20 cellular contexts compared by ENCODE assay signal in genomic region chr7:12320241-12320640, GRCh38.
DNase-seq lines count a peak whose midpoint lies in the region; ATAC-seq, FAIRE-seq and TF ChIP-seq lines count a peak whose summit lies in the region.
"Had no signal": no experiment of that assay in that cellular context is flagged by ENCODE, and none has a peak within 500 bp of the region (broad histone marks: within the 10 kb centered on the region; RNA-seq: fewer than 3 reads in every experiment).

No MANE protein-coding gene starts in this region.

- TF ChIP-seq EP300 in H1 (IDR thresholded peaks at IDR 0.05; ENCODE audit: borderline replicate concordance in 1 of 2, low read depth in 2 of 2, low read length in 2 of 2) = no peak

- H3K4me3 ChIP-seq in GM23338 = no peak overlapping the region
- H3K4me3 ChIP-seq in H1 (ENCODE audit: extremely low read depth in 1 of 4, insufficient read depth in 2 of 4, low read depth in 3 of 4, low read length in 4 of 4) = no peak overlapping the region
- H3K4me3 ChIP-seq: SJSA1 had no signal

- H3K4me1 ChIP-seq in GM23338 (ENCODE audit: insufficient read depth) (peaks cover 18% of the 10 kb centered on the region; the same call in 1 of the 2 replicates), H1 (replicated peaks in 1 of 4; ENCODE audit: control insufficient read depth in 3 of 4, insufficient read depth in 4 of 4, low read length in 3 of 4) (peaks cover 0 to 3% (median 0%) of the 10 kb centered on the region in 4 experiments; a peak in 2 of 7 replicates), foreskin keratinocyte (no peaks in the 10 kb centered on the region)
- H3K4me1 ChIP-seq: SJSA1 had no signal

- H2AK5ac ChIP-seq in H1 (ENCODE audit: low read depth, low read length) = no peak overlapping the region

- H2BK20ac ChIP-seq in H1 (ENCODE audit: low read length) = no peak overlapping the region

- peaks cover 6% of the 10 kb centered on the region for H3K36me3 Mint-ChIP-seq in GM23338 (ENCODE audit: low read depth)
- H3K36me3 Mint-ChIP-seq in type B pancreatic cell = no peaks in the 10 kb centered on the region

- no peak overlapping the region for H3K9ac ChIP-seq in H1 (replicated peaks in 1 of 4; ENCODE audit: extremely low read depth in 1 of 4, low read depth in 3 of 4, low read length in 3 of 4)

- H3K79me1 ChIP-seq in H1 (ENCODE audit: low read depth, low read length) = no peaks in the 10 kb centered on the region

- CTCF ChIA-PET in H1 (lab: Charles Lee; ENCODE audit: partially characterized antibody) = interaction anchor here (0.8 to 1.5 kb wide), 2 partner anchors 24 to 289 kb away, joined by 3 to 5 read pairs; no protein-coding TSS in a partner anchor

- no peak for TF ChIP-seq POLR2A in H1 (IDR thresholded peaks at IDR 0.05; ENCODE audit: control extremely low read depth in 1 of 2, low read depth in 2 of 2, low read length in 2 of 2)

- no peak overlapping the region for H3K4ac ChIP-seq in H1 (replicated peaks; ENCODE audit: insufficient read length, low read depth, low read length)

- H3K4me3 Mint-ChIP-seq in GM23338 (no peak overlapping the region), type B pancreatic cell (no peak overlapping the region)
- H3K4me3 Mint-ChIP-seq: T-helper 17 cell had no signal

- TF ChIP-seq CTCF in GM23338 (conservative IDR thresholded peaks at IDR 0.05; ENCODE audit: low read depth in 2 of 2) (no peak), H1 (IDR thresholded peaks at IDR 0.05; ENCODE audit: control extremely low read depth in 1 of 3, insufficient read depth in 1 of 3, low read depth in 1 of 3, low read length in 3 of 3) (no peak), foreskin keratinocyte (conservative IDR thresholded peaks at IDR 0.05) (no peak), type B pancreatic cell (conservative IDR thresholded peaks at IDR 0.05) (no peak)

- H3K56ac ChIP-seq in H1 (replicated peaks; ENCODE audit: insufficient read length, low read depth, low read length) = no peak overlapping the region

- H3K27ac ChIP-seq in GM23338 (ENCODE audit: low read depth) (no peak overlapping the region), H1 (ENCODE audit: low read depth, low read length) (0 out of 2 replicates have a peak overlapping the region, but pooled peaks have one; percentile 33), foreskin keratinocyte (no peak overlapping the region)
- H3K27ac ChIP-seq: C4-2B, HL-60, SJSA1 had no signal

- DNase-seq in GM23338 (ENCODE audit: low spot score) (no peak), NCI-H2029 treated with DMSO at 0.1 percent for 48 hours (lab: John Stamatoyannopoulos, UW) (peak; percentile 33), H1 (ENCODE audit: low read depth in 1 of 2, low spot score in 2 of 2) (no peak), renal cortical epithelial cell (ENCODE audit: low read depth) (peak; percentile 71), foreskin keratinocyte (no peak), type B pancreatic cell (ENCODE audit: extremely low spot score, unreplicated experiment) (no peak)
- no peak for DNase-seq in stimulated activated CD4-positive, alpha-beta T cell treated with anti-CD3 and anti-CD28 coated beads, Interleukin-12 subunit alpha, Interleukin-12 subunit beta, amount 100 ng/mL, for 4 hours
- DNase-seq: AML-193, DMS79 treated with DMSO at 0.1 percent for 48 hours, IMR-90, Karpas-422, NCI-H1436, NCI-H2081, NCI-H510A, NCI-H748 treated with DMSO at 0.1 percent for 48 hours, T-helper 17 cell had no signal

- H3K4me1 Mint-ChIP-seq in GM23338 (peaks cover 25% of the 10 kb centered on the region), type B pancreatic cell (ENCODE audit: unreplicated experiment) (peaks cover 5% of the 10 kb centered on the region)

- H2BK5ac ChIP-seq in H1 (ENCODE audit: low read depth, low read length) = no peak overlapping the region

- no peak overlapping the region for H3K18ac ChIP-seq in H1 (ENCODE audit: extremely low read depth, low read length)

- no peak overlapping the region for H3K4me2 ChIP-seq in GM23338
- H3K4me2 ChIP-seq in H1 (ENCODE audit: insufficient read depth in 1 of 2, low read depth in 2 of 2, low read length in 2 of 2) = no peak overlapping the region

- H3K27ac Mint-ChIP-seq in GM23338 = peak overlapping the region; percentile 65; the same call in 1 of the 2 replicates
- no peak overlapping the region for H3K27ac Mint-ChIP-seq in type B pancreatic cell
- H3K27ac Mint-ChIP-seq: T-helper 17 cell had no signal

- H2BK15ac ChIP-seq in H1 (ENCODE audit: low read length) = no peak overlapping the region

- no peak overlapping the region for H3K23ac ChIP-seq in H1 (ENCODE audit: insufficient read length)

- no peak overlapping the region for H2AFZ ChIP-seq in GM23338
- no peak overlapping the region for H2AFZ ChIP-seq in H1 (ENCODE audit: low read length)

- POLR2A ChIA-PET in H1 (lab: Charles Lee; ENCODE audit: partially characterized antibody) = no interaction called here

- no peaks in the 10 kb centered on the region for H3K9me3 ChIP-seq in H1 (ENCODE audit: insufficient read depth in 2 of 2, low read depth in 1 of 2, low read length in 1 of 2)
- H3K9me3 ChIP-seq: SJSA1 had no signal

- FAIRE-seq in H1 (lab: Jason Lieb, UNC) = no peak

- H3K36me3 ChIP-seq in GM23338 (ENCODE audit: insufficient read depth) = no peaks in the 10 kb centered on the region
- H3K36me3 ChIP-seq in H1 (ENCODE audit: control insufficient read depth in 2 of 4, insufficient read depth in 4 of 4, low read length in 3 of 4) = no peaks in the 10 kb centered on the region
- H3K36me3 ChIP-seq: SJSA1 had no signal

- no peak for TF ChIP-seq RAD21 in H1 (IDR thresholded peaks at IDR 0.05 in 1 of 2, conservative IDR thresholded peaks at IDR 0.05 in 1 of 2; ENCODE audit: low read depth in 2 of 2, low read length in 2 of 2)

- no peak overlapping the region for H2BK12ac ChIP-seq in H1 (ENCODE audit: low read depth, low read length)

- H3K27me3 Mint-ChIP-seq in GM23338 (ENCODE audit: insufficient read depth, low read depth, poor library complexity) = no peaks in the 10 kb centered on the region
- H3K27me3 Mint-ChIP-seq in type B pancreatic cell = no peaks in the 10 kb centered on the region
- H3K27me3 Mint-ChIP-seq: T-helper 17 cell had no signal

- no peaks in the 10 kb centered on the region for H3K9me2 ChIP-seq in GM23338 (ENCODE audit: insufficient read depth)

- H3K9me3 Mint-ChIP-seq in GM23338 (no peaks in the 10 kb centered on the region), type B pancreatic cell (no peaks in the 10 kb centered on the region)

- H3K14ac ChIP-seq in H1 (ENCODE audit: insufficient read length) = no peak overlapping the region

- H4K20me1 ChIP-seq in GM23338 (replicated peaks; ENCODE audit: insufficient read depth) (no peaks in the 10 kb centered on the region), H1 (replicated peaks in 1 of 2; ENCODE audit: control insufficient read depth in 1 of 2, insufficient read depth in 2 of 2, low read length in 2 of 2) (no peaks in the 10 kb centered on the region)

- H3K79me2 ChIP-seq in GM23338 (replicated peaks; ENCODE audit: insufficient read depth) (no peaks in the 10 kb centered on the region), H1 (ENCODE audit: control insufficient read depth in 1 of 2, insufficient read depth in 2 of 2, low read length in 2 of 2) (no peaks in the 10 kb centered on the region)

- no peak for ATAC-seq in GM23338
- ATAC-seq in foreskin keratinocyte = no peak
- ATAC-seq in HG02885 (IDR thresholded peaks at IDR 0.05; ENCODE audit: poor library complexity, unreplicated experiment) = no peak
- ATAC-seq: T-helper 17 cell had no signal

- 100% methylated on average over 2 of the region's 2 CpGs; no CpG with 5 or more reads in 1 of the 2 experiments for WGBS in H1 (ENCODE audit: extremely low coverage in 1 of 2, insufficient coverage in 1 of 2, insufficient read length in 1 of 2, insufficient replicate concordance in 2 of 2, low coverage in 1 of 2, low lambda C conversion rate in 2 of 2, missing lambda C conversion rate in 1 of 2), 2 experiments

- H3K23me2 ChIP-seq in H1 (ENCODE audit: low read depth, low read length) = no peaks in the 10 kb centered on the region

- H3F3A ChIP-seq in GM23338 (replicated peaks; ENCODE audit: low read depth) = no peaks in the 10 kb centered on the region

- H4K91ac ChIP-seq in H1 (replicated peaks; ENCODE audit: insufficient read length, low read length) = no peak overlapping the region

- no peak overlapping the region for H4K8ac ChIP-seq in H1 (ENCODE audit: extremely low read depth, insufficient read depth, low read length)

- H3K27me3 ChIP-seq in GM23338 (ENCODE audit: insufficient read depth) (no peaks in the 10 kb centered on the region), H1 (replicated peaks in 1 of 4; ENCODE audit: control insufficient read depth in 3 of 4, extremely low read depth in 1 of 4, insufficient read depth in 3 of 4, low read length in 3 of 4) (no peaks in the 10 kb centered on the region), foreskin keratinocyte (no peaks in the 10 kb centered on the region)
- H3K27me3 ChIP-seq: SJSA1 had no signal

- no peak overlapping the region for H4K5ac ChIP-seq in H1 (ENCODE audit: insufficient read length, low read depth, low read length)

- H2BK120ac ChIP-seq in H1 (replicated peaks; ENCODE audit: low read depth, low read length) = no peak overlapping the region

TF ChIP-seq in GM23338, 12 proteins besides CTCF, POLR2A, EP300 and RAD21 (continues in another document):
- TF ChIP-seq STAT1 (IDR thresholded peaks at IDR 0.05; ENCODE audit: unreplicated experiment) (no peak), ETS1 (IDR thresholded peaks at IDR 0.05) (no peak), NANOG (IDR thresholded peaks at IDR 0.05; ENCODE audit: borderline replicate concordance) (no peak)

TF ChIP-seq in H1, 55 proteins besides CTCF, POLR2A, EP300 and RAD21:
- TF ChIP-seq RFX5 (IDR thresholded peaks at IDR 0.05; ENCODE audit: borderline replicate concordance, low read depth, low read length) (no peak), SP2 (IDR thresholded peaks at IDR 0.05; ENCODE audit: low read length) (no peak)

Comparison
In these comparisons a context has a peak if more than half of its experiments do, and no peak if none do; other contexts are left out.
1. DNase-seq: peak in NCI-H2029 treated with DMSO at 0.1 percent for 48 hours (single experiment) and renal cortical epithelial cell (single experiment); none in GM23338 (single experiment), H1 (0 of 2), stimulated activated CD4-positive, alpha-beta T cell treated with anti-CD3 and anti-CD28 coated beads, Interleukin-12 subunit alpha, Interleukin-12 subunit beta, amount 100 ng/mL, for 4 hours (single experiment), foreskin keratinocyte (0 of 2) and type B pancreatic cell (single experiment).